Comparison of ENCODE assay signal across 7 cellular contexts in the genomic region with DNA sequence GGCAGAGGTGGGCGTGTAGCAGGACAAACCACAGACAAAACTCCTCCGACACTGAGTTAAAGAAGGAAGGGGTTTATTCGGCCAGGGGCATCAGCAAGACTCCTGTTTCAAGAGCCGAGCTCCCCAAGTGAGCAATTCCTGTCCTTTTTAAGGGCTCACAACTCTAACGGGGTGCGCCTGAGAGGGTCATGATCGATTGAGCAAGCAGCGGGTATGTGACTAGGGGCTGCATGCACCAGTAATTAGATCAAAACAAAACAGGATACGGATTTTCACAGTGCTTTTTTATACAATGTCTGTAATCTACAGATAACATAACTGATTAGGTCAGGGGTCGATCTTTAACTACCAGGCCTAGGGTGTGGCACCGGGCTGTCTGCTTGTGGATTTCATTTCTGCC. TPM values are rescaled to one million over a fixed set of nuclear protein-coding genes. Genes with fewer than 3 reads are reported as not detected.
"Had no signal": no experiment of that assay in that cellular context is flagged by ENCODE, and none has a peak within 500 bp of the region (broad histone marks: within the 10 kb centered on the region; RNA-seq: fewer than 3 reads in every experiment).

No MANE protein-coding gene starts in this region.

RNA-seq across cellular contexts. Expression of a gene that starts 12.9 kb away (rescaled TPM):
- total RNA-seq: M059J, OCI-LY7, PC-9, RPMI7951, SJCRH30, SK-MEL-5 had no signal

RNA-seq across cellular contexts. Expression of a gene that starts 44.9 kb away (rescaled TPM):
- total RNA-seq: M059J, OCI-LY7, PC-9, Right ventricle myocardium inferior, RPMI7951, SJCRH30, SK-MEL-5 had no signal
